ENCODE assay signal across 8 cellular contexts in genomic region chr22:36331306-36331911, GRCh38. TPM values are rescaled to one million over a fixed set of nuclear protein-coding genes. Genes with fewer than 3 reads are reported as not detected.
A peak's percentile ranks its signal among the peaks of the same experiment; 100 is the strongest.
DNase-seq lines count a peak whose midpoint lies in the region; ATAC-seq, FAIRE-seq and TF ChIP-seq lines count a peak whose summit lies in the region.

No MANE protein-coding gene starts in this region.

- peaks cover 3% of the 10 kb centered on the region for H3K23me2 ChIP-seq in H9 (ENCODE audit: insufficient read length, low read depth, low read length, poor library complexity, severe bottlenecking)

- peaks cover 6% of the 10 kb centered on the region; the same call in 1 of the 2 replicates for H3K79me2 ChIP-seq in H9 (ENCODE audit: insufficient read depth, low read length)

- H3K27ac ChIP-seq in H9 (ENCODE audit: insufficient read length, low read depth, low read length) (peak overlapping the region; percentile 99), dorsolateral prefrontal cortex (peak overlapping the region; percentile 68 to 99 (median 96))

- H2BK5ac ChIP-seq in H9 (ENCODE audit: insufficient read length, low read length), result peak overlapping the region; percentile 76

- peak overlapping the region; percentile 23 for H3T11ph ChIP-seq in H9 (ENCODE audit: low read length)

- H3K9ac ChIP-seq in H9 (ENCODE audit: extremely low read depth, insufficient read length, low read length), result no peak overlapping the region

- no peak overlapping the region for H4K8ac ChIP-seq in H9 (replicated peaks; ENCODE audit: insufficient read length, low read depth, low read length)

- H3K4me3 ChIP-seq in dorsolateral prefrontal cortex, result peak overlapping the region in 11 of 59 donors; percentile 0 to 35 (median 17)

- no peak for TF ChIP-seq POLR2A in H54 (IDR thresholded peaks at IDR 0.05; ENCODE audit: low read depth, low read length)

- H3K36me3 Mint-ChIP-seq in H9 (ENCODE audit: insufficient read depth in 1 of 3, low read depth in 3 of 3), result peaks cover 51 to 87% (median 69%) of the 10 kb centered on the region in 3 experiments
- H3K36me3 Mint-ChIP-seq in memory B cell, result peaks cover 28% of the 10 kb centered on the region

- peak overlapping the region; percentile 93 for H4K91ac ChIP-seq in H9 (ENCODE audit: insufficient read length, low read depth, low read length)

- H3K18ac ChIP-seq in H9 (ENCODE audit: insufficient read length, low read depth, low read length), result peak overlapping the region; percentile 100

- H2BK120ac ChIP-seq in H9 (ENCODE audit: low read depth, low read length, poor library complexity, severe bottlenecking), result peak overlapping the region; percentile 94

- TF ChIP-seq CTCF in H9 (conservative IDR thresholded peaks at IDR 0.05) (no peak), dorsolateral prefrontal cortex (IDR thresholded peaks at IDR 0.05 in 54 of 56, conservative IDR thresholded peaks at IDR 0.05 in 2 of 56; ENCODE audit: low read depth in 1 of 56, partially characterized antibody in 56 of 56) (no peak)

- H3K4me3 Mint-ChIP-seq in H9 (peak overlapping the region in 1 of 2 experiments; percentile 63; a peak in 4 of 5 replicates), memory B cell (peak overlapping the region; percentile 85)

- H2AFZ ChIP-seq in H9 (ENCODE audit: low read length), result no peak overlapping the region

- peak; percentile 83 for ATAC-seq in memory B cell (ENCODE audit: low read depth)

- H3K27me3 ChIP-seq in H9 (ENCODE audit: insufficient read depth, low read length), result no peaks in the 10 kb centered on the region
- H3K27me3 ChIP-seq in dorsolateral prefrontal cortex, result no peaks in the 10 kb centered on the region

- peak overlapping the region; percentile 88 for H3K14ac ChIP-seq in H9 (ENCODE audit: insufficient read depth, low read length)

- no peaks in the 10 kb centered on the region for H3K9me3 ChIP-seq in H9 (ENCODE audit: control insufficient read depth, low read depth, low read length)

- H3K27me3 Mint-ChIP-seq in H9 (ENCODE audit: low read depth) (no peaks in the 10 kb centered on the region), memory B cell (no peaks in the 10 kb centered on the region)

- H3K4ac ChIP-seq in H9 (ENCODE audit: low read depth, low read length), result peak overlapping the region; percentile 46

- H3K56ac ChIP-seq in H9 (ENCODE audit: insufficient read length, low read depth, low read length), result no peak overlapping the region

- H3K4me1 Mint-ChIP-seq in H9 (peaks cover 82 to 84% of the 10 kb centered on the region in 2 experiments), memory B cell (peaks cover 76% of the 10 kb centered on the region)

- DNase-seq in ELF-1 (ENCODE audit: low read depth, low spot score), result peak; percentile 91
- DNase-seq in H9, result peak; percentile 91
- DNase-seq in NCI-H2029 (lab: John Stamatoyannopoulos, UW), result peak; percentile 92
- peak; percentile 77 for DNase-seq in activated CD4-positive, alpha-beta T cell treated with anti-CD3 and anti-CD28 coated beads for 1 hour
- DNase-seq in dorsolateral prefrontal cortex, result peak in 6 of 10 donors; percentile 53 to 83 (median 75)
- DNase-seq in memory B cell (ENCODE audit: low spot score in 2 of 2), result peak; percentile 46 to 65
- DNase-seq in stimulated activated CD8-positive, alpha-beta memory T cell treated with anti-CD3 and anti-CD28 coated beads, Interleukin-2, amount 100 ng/mL, for 1 hour (ENCODE audit: low read depth in 2 of 2), result peak; percentile 64 to 68
- DNase-seq in H54 (ENCODE audit: insufficient read length, low spot score), result no peak

- H4K5ac ChIP-seq in H9 (ENCODE audit: insufficient read length, low read depth, low read length), result peak overlapping the region; percentile 69

- no peak overlapping the region for H2BK15ac ChIP-seq in H9 (ENCODE audit: low read depth, low read length)

- peaks cover 5% of the 10 kb centered on the region for H4K20me1 ChIP-seq in H9 (ENCODE audit: control insufficient read depth, insufficient read depth, insufficient read length)

- peak overlapping the region; percentile 4 for H2BK12ac ChIP-seq in H9 (ENCODE audit: insufficient read length, low read depth, low read length)

- no peak overlapping the region for H3K23ac ChIP-seq in H9 (ENCODE audit: insufficient read length, low read depth, low read length)

- H3K9me3 Mint-ChIP-seq in H9 (no peaks in the 10 kb centered on the region), memory B cell (no peaks in the 10 kb centered on the region)

- H3K27ac Mint-ChIP-seq in H9 (peak overlapping the region; percentile 97 to 100 (median 99)), memory B cell (peak overlapping the region; percentile 96)

- peaks cover 12% of the 10 kb centered on the region; the same call in 1 of the 2 replicates for H3K4me1 ChIP-seq in H9 (ENCODE audit: insufficient read depth, low read length)

- H2BK20ac ChIP-seq in H9 (ENCODE audit: low read depth, low read length, poor library complexity, severe bottlenecking), result no peak overlapping the region

- H2AK5ac ChIP-seq in H9 (ENCODE audit: insufficient read length, low read length), result peak overlapping the region; percentile 15

- no peak for FAIRE-seq in H54 (lab: Jason Lieb, UNC)

- WGBS in H9 (ENCODE audit: extremely low coverage, insufficient read length, low lambda C conversion rate), result no CpG with 5 or more reads among the region's 11 CpGs

- no peaks in the 10 kb centered on the region for H3K79me1 ChIP-seq in H9 (ENCODE audit: insufficient read depth, low read depth, low read length, poor library complexity, severe bottlenecking)

- intact Hi-C loops in dorsolateral prefrontal cortex (cut with DNase I), result no loop called here

- no peak overlapping the region for H3K4me2 ChIP-seq in H9 (ENCODE audit: insufficient read depth, insufficient read length, low read length)

RNA-seq across cellular contexts. Expression of gene MYH9, which starts 56.4 kb away (rescaled TPM):
- total RNA-seq in H9 (2021) (243 and 266 TPM in 2 replicates), dorsolateral prefrontal cortex (100 to 1,000 TPM in 119 of 120 experiments, 10 to 100 TPM in 1; 95.7 to 282 (median 162) TPM)
